Comparison of ENCODE assay signal across 30 cellular contexts in genomic region chr1:66309006-66309741, GRCh38.
"Had no signal": no experiment of that assay in that cellular context is flagged by ENCODE, and none has a peak within 500 bp of the region (broad histone marks: within the 10 kb centered on the region; RNA-seq: fewer than 3 reads in every experiment).

No MANE protein-coding gene starts in this region.

- H3K4me1 ChIP-seq: neural progenitor cell, pancreas, prostate gland, right lobe of liver, suprapubic skin, testis, transverse colon, upper lobe of right lung, uterus had no signal

- ATAC-seq: naive thymus-derived CD4-positive, alpha-beta T cell; natural killer cell; pancreas; right cardiac atrium; right lobe of liver; stimulated activated memory B cell treated with anti-CD40 and anti-IgM and Interleukin-4, amounts not matched to agents 10 μg/mL and 1 μg/mL and 100 μg/mL, for 72 hours; stimulated activated naive CD8-positive, alpha-beta T cell treated with anti-CD3 and anti-CD28 coated beads, Interleukin-15, amount 100 ng/mL, for 72 hours; stimulated activated naive CD8-positive, alpha-beta T cell treated with anti-CD3 and anti-CD28 coated beads, Interleukin-15, Interleukin-2, amounts not matched to agents 100 U/mL and 50 U/mL, for 24 hours; upper lobe of right lung had no signal

- H3K36me3 Mint-ChIP-seq: natural killer cell; neural progenitor cell; stimulated activated memory B cell treated with anti-CD40 and anti-IgM and Interleukin-4, amounts not matched to agents 10 μg/mL and 1 μg/mL and 100 μg/mL, for 72 hours; type B pancreatic cell had no signal

- H3K27ac ChIP-seq: neural progenitor cell, pancreas, prostate gland, right lobe of liver, sigmoid colon, skin epidermis, spleen, suprapubic skin, testis, tibial artery, transverse colon, upper lobe of right lung, uterus had no signal

- H3K27me3 ChIP-seq: neural progenitor cell, right lobe of liver, sigmoid colon, spleen, suprapubic skin, testis, tibial artery, transverse colon, upper lobe of right lung, uterus had no signal

- H3K4me1 Mint-ChIP-seq: natural killer cell; nephron; neural progenitor cell; stimulated activated memory B cell treated with anti-CD40 and anti-IgM and Interleukin-4, amounts not matched to agents 10 μg/mL and 1 μg/mL and 100 μg/mL, for 72 hours; stimulated activated naive CD8-positive, alpha-beta T cell treated with anti-CD3 and anti-CD28 coated beads, Interleukin-15, amount 100 ng/mL, for 72 hours had no signal

- DNase-seq: naive thymus-derived CD4-positive, alpha-beta T cell; natural killer cell; occipital lobe; pancreas; right cardiac atrium; right lobe of liver; sigmoid colon; spleen; stimulated activated CD4-positive, alpha-beta T cell treated with anti-CD3 and anti-CD28 coated beads, Interleukin-12 subunit alpha, Interleukin-12 subunit beta, amount 100 ng/mL, for 4 hours; stimulated activated CD4-positive, alpha-beta T cell treated with anti-CD3 and anti-CD28 coated beads, Interleukin-1b, Interleukin-23, amount 100 ng/mL, for 48 hours; stimulated activated CD4-positive, alpha-beta T cell treated with anti-CD3 and anti-CD28 coated beads, Interleukin-4, amount 100 ng/mL, for 1 hour; stimulated activated CD4-positive, alpha-beta T cell treated with anti-CD3 and anti-CD28 coated beads, Interleukin-4, amount 100 ng/mL, for 4 hours; stimulated activated CD8-positive, alpha-beta memory T cell treated with anti-CD3 and anti-CD28 coated beads, Interleukin-4, amount 100 ng/mL, for 48 hours; stimulated activated naive CD4-positive, alpha-beta T cell; stimulated activated naive CD8-positive, alpha-beta T cell treated with anti-CD3 and anti-CD28 coated beads, Interleukin-15, amount 100 ng/mL, for 72 hours; stimulated activated naive CD8-positive, alpha-beta T cell treated with anti-CD3 and anti-CD28 coated beads, Interleukin-15, Interleukin-2, amounts not matched to agents 100 U/mL and 50 U/mL, for 24 hours; substantia nigra; testis; tibial artery; transverse colon; upper lobe of right lung; uterus had no signal

- H3K4me3 Mint-ChIP-seq: naive thymus-derived CD4-positive, alpha-beta T cell; natural killer cell; nephron; neural progenitor cell; stimulated activated memory B cell treated with anti-CD40 and anti-IgM and Interleukin-4, amounts not matched to agents 10 μg/mL and 1 μg/mL and 100 μg/mL, for 72 hours; stimulated activated naive CD8-positive, alpha-beta T cell treated with anti-CD3 and anti-CD28 coated beads, Interleukin-15, amount 100 ng/mL, for 72 hours; type B pancreatic cell had no signal

- H3K27me3 Mint-ChIP-seq: naive thymus-derived CD4-positive, alpha-beta T cell; stimulated activated memory B cell treated with anti-CD40 and anti-IgM and Interleukin-4, amounts not matched to agents 10 μg/mL and 1 μg/mL and 100 μg/mL, for 72 hours; stimulated activated naive CD8-positive, alpha-beta T cell treated with anti-CD3 and anti-CD28 coated beads, Interleukin-15, amount 100 ng/mL, for 72 hours; type B pancreatic cell had no signal

- H3K9me3 Mint-ChIP-seq: naive thymus-derived CD4-positive, alpha-beta T cell; natural killer cell; nephron; neural progenitor cell; stimulated activated memory B cell treated with anti-CD40 and anti-IgM and Interleukin-4, amounts not matched to agents 10 μg/mL and 1 μg/mL and 100 μg/mL, for 72 hours; stimulated activated naive CD8-positive, alpha-beta T cell treated with anti-CD3 and anti-CD28 coated beads, Interleukin-15, amount 100 ng/mL, for 72 hours; type B pancreatic cell had no signal

- H3K36me3 ChIP-seq: neural progenitor cell, pancreas, prostate gland, right lobe of liver, sigmoid colon, spleen, suprapubic skin, tibial artery, transverse colon, upper lobe of right lung, uterus had no signal

- H3K9me3 ChIP-seq: pancreas, prostate gland, right lobe of liver, sigmoid colon, suprapubic skin, testis, tibial artery, transverse colon, upper lobe of right lung, uterus had no signal

- H3K4me3 ChIP-seq: neural progenitor cell, pancreas, prostate gland, right lobe of liver, sigmoid colon, skin epidermis, smooth muscle cell, spleen, suprapubic skin, testis, tibial artery, transverse colon, upper lobe of right lung, uterus had no signal

- H3K27ac Mint-ChIP-seq: naive thymus-derived CD4-positive, alpha-beta T cell; natural killer cell; nephron; neural progenitor cell; stimulated activated memory B cell treated with anti-CD40 and anti-IgM and Interleukin-4, amounts not matched to agents 10 μg/mL and 1 μg/mL and 100 μg/mL, for 72 hours; stimulated activated naive CD8-positive, alpha-beta T cell treated with anti-CD3 and anti-CD28 coated beads, Interleukin-15, amount 100 ng/mL, for 72 hours; type B pancreatic cell had no signal
